10 cellular contexts compared by ENCODE assay signal in the genomic region with DNA sequence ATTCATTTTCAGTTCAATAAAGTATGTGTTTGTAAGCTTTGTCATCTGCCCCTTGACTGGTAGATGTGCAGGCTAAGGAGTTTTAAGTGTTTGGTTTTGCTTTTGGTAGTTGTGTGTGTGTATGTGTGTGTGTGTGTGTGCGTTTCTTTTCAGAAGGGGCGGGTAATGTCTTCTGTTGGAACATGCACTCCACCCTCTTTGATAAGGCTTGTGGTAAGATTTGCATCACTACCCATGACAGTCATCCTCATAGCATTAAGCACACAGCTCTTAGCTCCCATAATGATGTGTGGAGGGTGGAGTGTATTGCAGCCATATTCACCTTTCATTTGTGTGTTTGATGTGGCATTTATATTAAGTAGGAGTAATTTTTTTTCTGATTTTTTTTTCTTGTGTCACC.
A peak's percentile ranks its signal among the peaks of the same experiment; 100 is the strongest.
DNase-seq lines count a peak whose midpoint lies in the region; ATAC-seq, FAIRE-seq and TF ChIP-seq lines count a peak whose summit lies in the region.
"Had no signal": no experiment of that assay in that cellular context is flagged by ENCODE, and none has a peak within 500 bp of the region (broad histone marks: within the 10 kb centered on the region; RNA-seq: fewer than 3 reads in every experiment).

No MANE protein-coding gene starts in this region.

- H3K36me3 ChIP-seq in GM06990 (ENCODE audit: control insufficient read depth, insufficient read depth, low read length): no peaks in the 10 kb centered on the region

- DNase-seq in GM06990 (ENCODE audit: extremely low read depth, insufficient read length) (peak; percentile 25), epithelial cell of prostate (ENCODE audit: low read depth, low spot score) (peak; percentile 27), coronary artery (ENCODE audit: low spot score) (no peak), frontal cortex (ENCODE audit: low spot score in 2 of 2) (no peak), substantia nigra (lab: John Stamatoyannopoulos, UW) (no peak)
- no peak for DNase-seq in activated effector memory CD4-positive, alpha-beta T cell treated with Interleukin-2 at 50 U/mL for 16 hours
- DNase-seq: immature natural killer cell; stimulated activated CD4-positive, alpha-beta T cell treated with anti-CD3 and anti-CD28 coated beads, Interleukin-4, amount 100 ng/mL, for 4 hours had no signal

- ATAC-seq in GM21360 (IDR thresholded peaks at IDR 0.05; ENCODE audit: unreplicated experiment): peak; percentile 76
- peak; percentile 45 for ATAC-seq in HG03521 (IDR thresholded peaks at IDR 0.05; ENCODE audit: unreplicated experiment)

- no peaks in the 10 kb centered on the region for H3K27me3 ChIP-seq in GM06990 (replicated peaks; ENCODE audit: control insufficient read depth, insufficient read depth, low read length)

- H3K4me3 ChIP-seq in GM06990 (replicated peaks; ENCODE audit: low read depth, low read length) (no peak overlapping the region), coronary artery (no peak overlapping the region)

- no peak for TF ChIP-seq CTCF in GM06990 (IDR thresholded peaks at IDR 0.05; ENCODE audit: insufficient read depth, low read length, poor library complexity, severe bottlenecking)
- no peak for TF ChIP-seq CTCF in coronary artery (IDR thresholded peaks at IDR 0.05)

- FAIRE-seq in frontal cortex (lab: Jason Lieb, UNC): no peak

- H3K27ac ChIP-seq in epithelial cell of prostate (no peak overlapping the region), coronary artery (no peak overlapping the region), substantia nigra (ENCODE audit: low read depth, low read length, poor library complexity, severe bottlenecking) (no peak overlapping the region)

Comparison
In these comparisons a context has a peak if more than half of its experiments do, and no peak if none do; other contexts are left out.
1. DNase-seq: peak in GM06990 (single experiment) and epithelial cell of prostate (single experiment); none in coronary artery (single experiment), frontal cortex (0 of 2), activated effector memory CD4-positive, alpha-beta T cell treated with Interleukin-2 at 50 U/mL for 16 hours (single experiment) and substantia nigra (0 of 49).